11 cellular contexts compared by ENCODE assay signal in the genomic region with DNA sequence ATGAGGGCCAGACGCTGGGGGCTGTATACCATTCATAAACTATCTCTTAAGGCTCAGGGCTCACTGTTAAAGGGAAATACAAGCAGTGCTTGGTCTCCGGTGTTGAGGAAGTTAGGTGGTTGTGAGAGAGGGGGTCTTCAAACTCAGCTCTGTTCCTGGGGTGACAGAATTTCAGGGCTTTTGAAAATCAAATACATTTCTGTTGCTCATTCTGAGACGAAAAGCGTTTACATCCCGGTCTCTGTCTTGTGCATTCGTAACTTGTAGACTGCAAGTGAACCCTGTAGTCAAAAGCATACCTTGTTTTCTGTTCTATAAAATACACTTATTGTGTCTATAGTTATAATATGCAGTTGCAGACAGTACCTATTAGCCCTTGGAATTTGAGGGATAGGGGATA. TPM values are rescaled to one million over a fixed set of nuclear protein-coding genes. Genes with fewer than 3 reads are reported as not detected.
DNase-seq lines count a peak whose midpoint lies in the region; ATAC-seq and TF ChIP-seq lines count a peak whose summit lies in the region.
"Had no signal": no experiment of that assay in that cellular context is flagged by ENCODE, and none has a peak within 500 bp of the region (broad histone marks: within the 10 kb centered on the region; RNA-seq: fewer than 3 reads in every experiment).

No MANE protein-coding gene starts in this region.

- CTCF ChIA-PET in activated CD4-positive, alpha-beta memory T cell treated with anti-CD3 and anti-CD28 coated beads, Interleukin-2, amount 10 ng/mL, durations not matched to agents 7 days and 5 days (lab: Charles Lee), result interaction anchor here (0.8 to 4.8 kb wide), 4 partner anchors 86 to 224 kb away, joined by 3 to 30 read pairs (median 6); no protein-coding TSS in a partner anchor

- H3K9ac ChIP-seq in iPS-18a (ENCODE audit: low read length), result no peak overlapping the region

- TF ChIP-seq CTCF in heart left ventricle (IDR thresholded peaks at IDR 0.05), result no peak
- TF ChIP-seq CTCF in upper lobe of left lung (IDR thresholded peaks at IDR 0.05), result no peak

- in situ Hi-C loops in KBM-7 (cut with MboI; ENCODE audit: low pct_unique_long_range_greater_than_20kb, low sequenced_read_pairs), result no loop called here

- WGBS in heart left ventricle, 4 donors, result 47 to 59% (median 52%) methylated on average over 6 of the region's 6 CpGs
- 69 to 76% methylated on average over 6 of the region's 6 CpGs for WGBS in upper lobe of left lung, 2 donors

- ATAC-seq in heart left ventricle, result no peak
- ATAC-seq in Right ventricle myocardium inferior, result no peak
- no peak for ATAC-seq in upper lobe of left lung (ENCODE audit: low FRiP score in 2 of 2)
- no peak for ATAC-seq in GM18907 (IDR thresholded peaks at IDR 0.05; ENCODE audit: unreplicated experiment)

- H3K9me3 ChIP-seq in heart left ventricle (no peaks in the 10 kb centered on the region), iPS-18a (ENCODE audit: control insufficient read depth, low read depth, low read length) (no peaks in the 10 kb centered on the region), upper lobe of left lung (no peaks in the 10 kb centered on the region)
- H3K9me3 ChIP-seq: pancreas had no signal

- TF ChIP-seq EP300 in upper lobe of left lung (IDR thresholded peaks at IDR 0.05), result no peak

- DNase-seq in heart left ventricle (no peak), Right ventricle myocardium inferior (ENCODE audit: missing footprints) (no peak), upper lobe of left lung (no peak), KBM-7 (no peak)
- DNase-seq in activated CD4-positive, alpha-beta memory T cell treated with anti-CD3 and anti-CD28 coated beads, Interleukin-2, amount 10 ng/mL, durations not matched to agents 7 days and 5 days, result no peak
- no peak for DNase-seq in stimulated activated CD4-positive, alpha-beta T cell treated with anti-CD3 and anti-CD28 coated beads, Interleukin-1b, Interleukin-23, amount 100 ng/mL, for 48 hours
- DNase-seq: HCEC 1CT, NCI-H446 treated with DMSO at 0.1 percent for 48 hours had no signal

- H3K27me3 ChIP-seq in heart left ventricle (no peaks in the 10 kb centered on the region), iPS-18a (ENCODE audit: control insufficient read depth, insufficient read depth, low read length) (peaks cover 18% of the 10 kb centered on the region), upper lobe of left lung (no peaks in the 10 kb centered on the region)
- H3K27me3 ChIP-seq: pancreas had no signal

- peaks cover 24% of the 10 kb centered on the region for H3K36me3 Mint-ChIP-seq in activated CD4-positive, alpha-beta memory T cell treated with anti-CD3 and anti-CD28 coated beads, Interleukin-2, amount 10 ng/mL, durations not matched to agents 7 days and 5 days (ENCODE audit: low read depth)

- H3K4me3 Mint-ChIP-seq in activated CD4-positive, alpha-beta memory T cell treated with anti-CD3 and anti-CD28 coated beads, Interleukin-2, amount 10 ng/mL, durations not matched to agents 7 days and 5 days, result peak overlapping the region; percentile 81

- peaks cover 69% of the 10 kb centered on the region for H3K4me1 Mint-ChIP-seq in activated CD4-positive, alpha-beta memory T cell treated with anti-CD3 and anti-CD28 coated beads, Interleukin-2, amount 10 ng/mL, durations not matched to agents 7 days and 5 days

- POLR2A ChIA-PET in activated CD4-positive, alpha-beta memory T cell treated with anti-CD3 and anti-CD28 coated beads, Interleukin-2, amount 10 ng/mL, durations not matched to agents 7 days and 5 days (lab: Charles Lee), result interaction anchor here (1.0 to 4.7 kb wide), 5 partner anchors 10 to 241 kb away, joined by 3 to 47 read pairs (median 4); no protein-coding TSS in a partner anchor

- no peak for TF ChIP-seq POLR2A in heart left ventricle (IDR thresholded peaks at IDR 0.05)
- TF ChIP-seq POLR2A in upper lobe of left lung (IDR thresholded peaks at IDR 0.05), result no peak

- H3K4me3 ChIP-seq in heart left ventricle (peak overlapping the region; percentile 42 to 95 (median 80)), iPS-18a (ENCODE audit: low read length) (peak overlapping the region; percentile 68), upper lobe of left lung (peak overlapping the region in 3 of 4 donors; percentile 68 to 79 (median 74))

- H3K4me1 ChIP-seq in heart left ventricle (peaks cover 15 to 81% (median 64%) of the 10 kb centered on the region in 12 donors), iPS-18a (ENCODE audit: control insufficient read depth, low read depth, low read length) (peaks cover 27% of the 10 kb centered on the region), upper lobe of left lung (peaks cover 41 to 79% (median 71%) of the 10 kb centered on the region in 4 donors)

- H3K9me3 Mint-ChIP-seq in activated CD4-positive, alpha-beta memory T cell treated with anti-CD3 and anti-CD28 coated beads, Interleukin-2, amount 10 ng/mL, durations not matched to agents 7 days and 5 days, result no peaks in the 10 kb centered on the region

- H3K36me3 ChIP-seq in heart left ventricle, result peaks cover 0 to 8% (median 0%) of the 10 kb centered on the region in 9 donors
- no peaks in the 10 kb centered on the region for H3K36me3 ChIP-seq in iPS-18a (ENCODE audit: control insufficient read depth, low read depth, low read length)
- H3K36me3 ChIP-seq in upper lobe of left lung, result peaks cover 0 to 5% (median 0%) of the 10 kb centered on the region in 4 donors
- H3K36me3 ChIP-seq: pancreas had no signal

- peak overlapping the region; percentile 83 for H3K27ac Mint-ChIP-seq in activated CD4-positive, alpha-beta memory T cell treated with anti-CD3 and anti-CD28 coated beads, Interleukin-2, amount 10 ng/mL, durations not matched to agents 7 days and 5 days

- intact Hi-C loops in heart left ventricle (cut with DNase I), result loop anchor here in 7 of 10 donors (5.0 to 10.0 kb wide), 7 partner anchors 67 to 550 kb away; no protein-coding TSS in a partner anchor
- intact Hi-C loops in Right ventricle myocardium inferior (cut with DNase I), result loop anchor here (10.0 kb wide), 1 partner anchor 330 kb away; no protein-coding TSS in a partner anchor

- H3K27ac ChIP-seq in heart left ventricle (peak overlapping the region in 10 of 12 donors; percentile 91 to 99 (median 98)), iPS-18a (ENCODE audit: low read length) (no peak overlapping the region), upper lobe of left lung (peak overlapping the region; percentile 89 to 97 (median 94))

- H3K27me3 Mint-ChIP-seq in activated CD4-positive, alpha-beta memory T cell treated with anti-CD3 and anti-CD28 coated beads, Interleukin-2, amount 10 ng/mL, durations not matched to agents 7 days and 5 days, result no peaks in the 10 kb centered on the region

RNA-seq across cellular contexts. Expression of a gene that starts 1.7 kb away (rescaled TPM):
- total RNA-seq in heart left ventricle (10 to 100 TPM; 26.3 to 64.2 (median 50.2) TPM), Right ventricle myocardium inferior (45.9 TPM), upper lobe of left lung (10 to 100 TPM; 29.3 to 56.6 (median 46.7) TPM)
- 10 to 100 TPM; 38.9 to 59.6 TPM for polyA plus RNA-seq in heart left ventricle
- 10 to 100 TPM; 48.8 to 52.6 TPM for total RNA-seq in activated CD4-positive, alpha-beta memory T cell treated with anti-CD3 and anti-CD28 coated beads, Interleukin-2, amount 10 ng/mL, durations not matched to agents 7 days and 5 days
